14 cellular contexts compared by ENCODE assay signal in genomic region chrX:137567474-137568232, GRCh38. TPM values are rescaled to one million over a fixed set of nuclear protein-coding genes. Genes with fewer than 3 reads are reported as not detected.
DNase-seq lines count a peak whose midpoint lies in the region; ATAC-seq, FAIRE-seq and TF ChIP-seq lines count a peak whose summit lies in the region.
"Had no signal": no experiment of that assay in that cellular context is flagged by ENCODE, and none has a peak within 500 bp of the region (broad histone marks: within the 10 kb centered on the region; RNA-seq: fewer than 3 reads in every experiment).

No MANE protein-coding gene starts in this region.

- TF ChIP-seq CTCF in left ventricle myocardium inferior (IDR thresholded peaks at IDR 0.05; ENCODE audit: borderline replicate concordance) (no peak), tibial artery (IDR thresholded peaks at IDR 0.05) (no peak)

- H3K9me3 ChIP-seq in left ventricle myocardium inferior (replicated peaks), result no peaks in the 10 kb centered on the region
- H3K9me3 ChIP-seq in iPS-20b (ENCODE audit: insufficient read depth, low read depth, low read length), result no peaks in the 10 kb centered on the region
- H3K9me3 ChIP-seq in tibial artery, result peaks cover 0 to 3% (median 0%) of the 10 kb centered on the region in 3 donors
- H3K9me3 ChIP-seq in small intestine (ENCODE audit: control insufficient read depth, low read depth), result no peaks in the 10 kb centered on the region

- no peak for FAIRE-seq in small intestine (lab: Jason Lieb, UNC)

- H3K36me3 Mint-ChIP-seq in activated T-helper 2 cell treated with anti-CD3 and anti-CD28 coated beads, Interferon-gamma antibody, Interleukin-2, Interleukin-4, amounts not matched to agents 10 μg/mL and 5 μg/mL and 100 μg/mL, durations not matched to agents 14 hours and 24 hours and 36 hours (ENCODE audit: low read depth), result peaks cover 7% of the 10 kb centered on the region

- no peaks in the 10 kb centered on the region for H3K4me1 Mint-ChIP-seq in activated T-helper 2 cell treated with anti-CD3 and anti-CD28 coated beads, Interferon-gamma antibody, Interleukin-2, Interleukin-4, amounts not matched to agents 10 μg/mL and 5 μg/mL and 100 μg/mL, durations not matched to agents 14 hours and 24 hours and 36 hours (ENCODE audit: low read depth)

- no peaks in the 10 kb centered on the region for H3K36me3 ChIP-seq in left ventricle myocardium inferior
- peaks cover 47% of the 10 kb centered on the region for H3K36me3 ChIP-seq in iPS-20b (ENCODE audit: insufficient read depth, low read depth, low read length)
- H3K36me3 ChIP-seq in tibial artery, result no peaks in the 10 kb centered on the region
- no peaks in the 10 kb centered on the region for H3K36me3 ChIP-seq in small intestine (ENCODE audit: control insufficient read depth in 2 of 2, insufficient read depth in 2 of 2, low read length in 2 of 2)

- no peaks in the 10 kb centered on the region for H3K9me3 Mint-ChIP-seq in activated T-helper 2 cell treated with anti-CD3 and anti-CD28 coated beads, Interferon-gamma antibody, Interleukin-2, Interleukin-4, amounts not matched to agents 10 μg/mL and 5 μg/mL and 100 μg/mL, durations not matched to agents 14 hours and 24 hours and 36 hours

- ATAC-seq in left cardiac atrium, result no peak
- ATAC-seq in HG03097 (IDR thresholded peaks at IDR 0.05; ENCODE audit: low FRiP score, unreplicated experiment), result no peak
- ATAC-seq: left colon had no signal

- H3K27me3 ChIP-seq in left ventricle myocardium inferior (ENCODE audit: low read depth), result peaks cover 100% of the 10 kb centered on the region
- H3K27me3 ChIP-seq in iPS-20b (ENCODE audit: insufficient read depth, low read length), result peaks cover 11% of the 10 kb centered on the region
- peaks cover 0 to 71% of the 10 kb centered on the region in 2 donors for H3K27me3 ChIP-seq in tibial artery
- peaks cover 5 to 24% of the 10 kb centered on the region in 2 donors for H3K27me3 ChIP-seq in small intestine (ENCODE audit: control insufficient read depth in 2 of 2, insufficient read depth in 2 of 2, low read length in 2 of 2)

- no peak for DNase-seq in left ventricle myocardium inferior
- no peak for DNase-seq in left cardiac atrium
- DNase-seq in activated T-helper 2 cell treated with anti-CD3 and anti-CD28 coated beads, Interferon-gamma antibody, Interleukin-2, Interleukin-4, amounts not matched to agents 10 μg/mL and 5 μg/mL and 100 μg/mL, durations not matched to agents 14 hours and 24 hours and 36 hours (ENCODE audit: low spot score), result no peak
- no peak for DNase-seq in tibial artery
- no peak for DNase-seq in small intestine
- no peak for DNase-seq in putamen (ENCODE audit: low spot score)
- DNase-seq: activated CD4-positive, CD25-positive, alpha-beta regulatory T cell; left colon; NCI-H1092 treated with DMSO at 0.1 percent for 48 hours; RPMI8226 had no signal

- H3K27ac Mint-ChIP-seq in activated T-helper 2 cell treated with anti-CD3 and anti-CD28 coated beads, Interferon-gamma antibody, Interleukin-2, Interleukin-4, amounts not matched to agents 10 μg/mL and 5 μg/mL and 100 μg/mL, durations not matched to agents 14 hours and 24 hours and 36 hours, result peak overlapping the region; percentile 49

- no peak overlapping the region for H3K27ac ChIP-seq in left ventricle myocardium inferior (replicated peaks)
- H3K27ac ChIP-seq in iPS-20b (ENCODE audit: low read length), result no peak overlapping the region
- no peak overlapping the region for H3K27ac ChIP-seq in tibial artery
- no peak overlapping the region for H3K27ac ChIP-seq in small intestine (ENCODE audit: low read depth in 1 of 2, low read length in 1 of 2)
- H3K27ac ChIP-seq: C4-2B, HL-60 had no signal

- no peak overlapping the region for H3K4me3 Mint-ChIP-seq in activated T-helper 2 cell treated with anti-CD3 and anti-CD28 coated beads, Interferon-gamma antibody, Interleukin-2, Interleukin-4, amounts not matched to agents 10 μg/mL and 5 μg/mL and 100 μg/mL, durations not matched to agents 14 hours and 24 hours and 36 hours (ENCODE audit: low read depth)

- WGBS in small intestine, 3 donors, result 5 to 37% (median 12%) methylated on average over 35 to 46 of the region's 46 CpGs

- H3K27me3 Mint-ChIP-seq in activated T-helper 2 cell treated with anti-CD3 and anti-CD28 coated beads, Interferon-gamma antibody, Interleukin-2, Interleukin-4, amounts not matched to agents 10 μg/mL and 5 μg/mL and 100 μg/mL, durations not matched to agents 14 hours and 24 hours and 36 hours (ENCODE audit: low read depth), result peaks cover 57% of the 10 kb centered on the region

- intact Hi-C loops in left ventricle myocardium inferior (cut with micrococcal nuclease), result no loop called here
- intact Hi-C loops in left cardiac atrium (cut with DNase I), result no loop called here
- intact Hi-C loops in activated T-helper 2 cell treated with anti-CD3 and anti-CD28 coated beads, Interferon-gamma antibody, Interleukin-2, Interleukin-4, amounts not matched to agents 10 μg/mL and 5 μg/mL and 100 μg/mL, durations not matched to agents 14 hours and 24 hours and 36 hours (cut with micrococcal nuclease), result loop anchor here (2.0 kb wide), 1 partner anchor 141 kb away; no protein-coding TSS in a partner anchor
- intact Hi-C loops in tibial artery (cut with DNase I; ENCODE audit: low total_unique reads), result no loop called here

- H3K4me1 ChIP-seq in left ventricle myocardium inferior (peaks cover 23% of the 10 kb centered on the region), iPS-20b (ENCODE audit: insufficient read depth, low read length) (peaks cover 11% of the 10 kb centered on the region; the same call in 1 of the 2 replicates), tibial artery (peaks cover 0 to 19% (median 11%) of the 10 kb centered on the region in 4 donors), small intestine (ENCODE audit: control insufficient read depth in 2 of 2, insufficient read depth in 1 of 2, low read depth in 1 of 2, low read length in 1 of 2) (no peaks in the 10 kb centered on the region)

- H3K4me3 ChIP-seq in left ventricle myocardium inferior, result peak overlapping the region; percentile 72
- peak overlapping the region; percentile 86 for H3K4me3 ChIP-seq in iPS-20b (ENCODE audit: low read length)
- peak overlapping the region; percentile 59 to 70 for H3K4me3 ChIP-seq in tibial artery
- no peak overlapping the region for H3K4me3 ChIP-seq in small intestine (ENCODE audit: low read depth in 1 of 2, low read length in 2 of 2)

- peak overlapping the region; percentile 86 for H3K9ac ChIP-seq in iPS-20b (ENCODE audit: low read depth, low read length)

RNA-seq across cellular contexts. Expression of gene ZIC3, which starts 1.7 kb away (rescaled TPM):
- total RNA-seq in left ventricle myocardium inferior, result not detected
- total RNA-seq in left cardiac atrium, result not detected
- not detected in 2 replicates for total RNA-seq in activated T-helper 2 cell treated with anti-CD3 and anti-CD28 coated beads, Interferon-gamma antibody, Interleukin-2, Interleukin-4, amounts not matched to agents 10 μg/mL and 5 μg/mL and 100 μg/mL, durations not matched to agents 14 hours and 24 hours and 36 hours
- polyA plus RNA-seq in small intestine, result not detected
- total RNA-seq: left colon had no signal

Comparison
In these comparisons a context has a peak if more than half of its experiments do, and no peak if none do; other contexts are left out.
1. H3K4me3 ChIP-seq: peak in left ventricle myocardium inferior (single experiment), iPS-20b (single experiment) and tibial artery (2 of 2); none in small intestine (0 of 2).